8 cellular contexts compared by ENCODE assay signal in genomic region chr2:85326946-85327756, GRCh38. TPM values are rescaled to one million over a fixed set of nuclear protein-coding genes. Genes with fewer than 3 reads are reported as not detected.
A peak's percentile ranks its signal among the peaks of the same experiment; 100 is the strongest.
DNase-seq lines count a peak whose midpoint lies in the region; ATAC-seq, FAIRE-seq and TF ChIP-seq lines count a peak whose summit lies in the region.

No MANE protein-coding gene starts in this region.

- H3K9me3 ChIP-seq in PC-9 (ENCODE audit: insufficient read depth, low read depth) (no peaks in the 10 kb centered on the region), cardiac muscle cell (ENCODE audit: low read depth) (no peaks in the 10 kb centered on the region)

- peak; percentile 25 for ATAC-seq in HG02798 (IDR thresholded peaks at IDR 0.05; ENCODE audit: poor library complexity, unreplicated experiment)

- peak overlapping the region; percentile 99 for H3K27ac Mint-ChIP-seq in activated naive CD4-positive, alpha-beta T cell treated with anti-CD3 and anti-CD28 coated beads for 36 hours

- FAIRE-seq in GM12892 (lab: Jason Lieb, UNC): peak; percentile 21

- peaks cover 8% of the 10 kb centered on the region; the same call in 1 of the 2 replicates for H3F3A ChIP-seq in PC-9 (ENCODE audit: insufficient read depth, low read depth)

- no peak overlapping the region for H3K27ac ChIP-seq in PC-9
- H3K27ac ChIP-seq in cardiac muscle cell: peak overlapping the region; percentile 98

- TF ChIP-seq CTCF in PC-9 (conservative IDR thresholded peaks at IDR 0.05) (no peak), cardiac muscle cell (IDR thresholded peaks at IDR 0.05; ENCODE audit: low read depth, low read length) (no peak)

- peaks cover 59% of the 10 kb centered on the region for H3K79me2 ChIP-seq in PC-9 (ENCODE audit: low read depth)

- H3K4me1 Mint-ChIP-seq in activated naive CD4-positive, alpha-beta T cell treated with anti-CD3 and anti-CD28 coated beads for 36 hours (ENCODE audit: low read depth): peaks cover 34% of the 10 kb centered on the region

- no TSS peak for BruUV-seq in PC-9 (replicated peaks; lab: Mats Ljungman, UMichigan)

- intact Hi-C loops in PC-9 (cut with micrococcal nuclease; ENCODE audit: unreplicated experiment): loop anchor here (5.0 kb wide), 2 partner anchors 85 to 225 kb away; partner anchors contain the start of gene CAPG
- intact Hi-C loops in activated naive CD4-positive, alpha-beta T cell treated with anti-CD3 and anti-CD28 coated beads for 36 hours (cut with micrococcal nuclease): loop anchor here (1.0 to 5.0 kb wide), 3 partner anchors 9 to 560 kb away; partner anchors contain the start of gene ST3GAL5

- no peaks in the 10 kb centered on the region for H3K9me3 Mint-ChIP-seq in activated naive CD4-positive, alpha-beta T cell treated with anti-CD3 and anti-CD28 coated beads for 36 hours

- peaks cover 60% of the 10 kb centered on the region for H3K36me3 Mint-ChIP-seq in activated naive CD4-positive, alpha-beta T cell treated with anti-CD3 and anti-CD28 coated beads for 36 hours (ENCODE audit: low read depth)

- peaks cover 31% of the 10 kb centered on the region for H4K20me1 ChIP-seq in PC-9 (ENCODE audit: insufficient read depth)

- peak overlapping the region; percentile 80 for H2AFZ ChIP-seq in PC-9

- peaks cover 30% of the 10 kb centered on the region for H3K4me1 ChIP-seq in PC-9 (replicated peaks; ENCODE audit: insufficient read depth)
- peaks cover 27% of the 10 kb centered on the region for H3K4me1 ChIP-seq in cardiac muscle cell (ENCODE audit: low read depth)

- CTCF ChIA-PET in PC-9 (lab: Charles Lee): interaction anchor here (0.6 to 0.7 kb wide), 2 partner anchors 243 to 309 kb away, joined by 3 to 4 read pairs; no protein-coding TSS in a partner anchor
- CTCF ChIA-PET in activated naive CD4-positive, alpha-beta T cell treated with anti-CD3 and anti-CD28 coated beads for 36 hours (lab: Charles Lee): interaction anchor here (0.7 to 1.7 kb wide), 5 partner anchors 9 to 224 kb away, joined by 3 to 5 read pairs (median 3); no protein-coding TSS in a partner anchor

- DNase-seq in GM12892 (ENCODE audit: insufficient read length) (peak; percentile 41), PC-9 (peak in 1 of 2 experiments; percentile 24), cardiac muscle cell (ENCODE audit: low read depth in 1 of 2, low spot score in 1 of 2) (peak; percentile 48 to 61), putamen (ENCODE audit: low spot score) (peak; percentile 34), LoVo (ENCODE audit: low spot score) (no peak), NCI-H2029 treated with DMSO at 0.1 percent for 48 hours (lab: John Stamatoyannopoulos, UW) (no peak)
- DNase-seq in activated naive CD4-positive, alpha-beta T cell treated with anti-CD3 and anti-CD28 coated beads for 36 hours: peak; percentile 72

- TF ChIP-seq POLR2A in GM12892 (IDR thresholded peaks at IDR 0.05; ENCODE audit: low read depth, low read length): no peak

- no peaks in the 10 kb centered on the region for H3K27me3 ChIP-seq in PC-9 (ENCODE audit: insufficient read depth, low read depth)
- H3K27me3 ChIP-seq in cardiac muscle cell: no peaks in the 10 kb centered on the region

- peak overlapping the region; percentile 99 for H3K4me3 Mint-ChIP-seq in activated naive CD4-positive, alpha-beta T cell treated with anti-CD3 and anti-CD28 coated beads for 36 hours

- no peaks in the 10 kb centered on the region for H3K9me2 ChIP-seq in PC-9 (ENCODE audit: insufficient read depth)

- H3K4me3 ChIP-seq in PC-9 (peak overlapping the region; percentile 93), cardiac muscle cell (peak overlapping the region; percentile 73)

- POLR2A ChIA-PET in PC-9 (lab: Charles Lee; ENCODE audit: unreplicated experiment): interaction anchor here (0.6 to 0.9 kb wide), 7 partner anchors 11 to 693 kb away, joined by 4 to 43 read pairs (median 11); partner anchors contain the start of genes MAT2A and RETSAT

- H3K27me3 Mint-ChIP-seq in activated naive CD4-positive, alpha-beta T cell treated with anti-CD3 and anti-CD28 coated beads for 36 hours (ENCODE audit: low read depth): no peaks in the 10 kb centered on the region

- peak overlapping the region; percentile 96 for H3K4me2 ChIP-seq in PC-9

- H3K36me3 ChIP-seq in PC-9 (ENCODE audit: low read depth) (peaks cover 35% of the 10 kb centered on the region), cardiac muscle cell (peaks cover 25% of the 10 kb centered on the region)

RNA-seq across cellular contexts. Expression of gene TGOLN2, which starts 0.6 kb away (rescaled TPM):
- polyA plus RNA-seq in GM12892 (2012; ENCODE audit: missing spikeins): 46.3 TPM
- total RNA-seq in PC-9 (2021) (86.1 and 87.2 TPM in 2 replicates), cardiac muscle cell (36.6 and 56.1 TPM in 2 replicates)
- total RNA-seq in activated naive CD4-positive, alpha-beta T cell treated with anti-CD3 and anti-CD28 coated beads for 36 hours: 10 to 100 TPM; 82.5 to 85.4 TPM
- 20.1 and 26.6 TPM in 2 replicates for polyA plus RNA-seq in cardiac muscle cell

RNA-seq across cellular contexts. Expression of gene RETSAT, which starts 27.2 kb away (rescaled TPM):
- 21.8 TPM for polyA plus RNA-seq in GM12892 (2012; ENCODE audit: missing spikeins)
- 52.1 and 57.8 TPM in 2 replicates for total RNA-seq in PC-9 (2021)
- 10 to 100 TPM; 19.7 to 24.5 TPM for total RNA-seq in activated naive CD4-positive, alpha-beta T cell treated with anti-CD3 and anti-CD28 coated beads for 36 hours
- total RNA-seq in cardiac muscle cell: 11.6 and 17.6 TPM in 2 replicates
- polyA plus RNA-seq in cardiac muscle cell: 5.7 and 15.6 TPM in 2 replicates

RNA-seq across cellular contexts. Expression of gene ELMOD3, which starts 27.4 kb away (rescaled TPM):
- polyA plus RNA-seq in GM12892 (2012; ENCODE audit: missing spikeins): 11.5 TPM
- total RNA-seq in PC-9 (2021) (16.4 and 18.1 TPM in 2 replicates), cardiac muscle cell (18.9 and 20.9 TPM in 2 replicates)
- 10 to 100 TPM; 14.8 to 15.4 TPM for total RNA-seq in activated naive CD4-positive, alpha-beta T cell treated with anti-CD3 and anti-CD28 coated beads for 36 hours
- polyA plus RNA-seq in cardiac muscle cell: 23.5 and 30.1 TPM in 2 replicates

Comparison
In these comparisons a context has a peak if more than half of its experiments do, and no peak if none do; other contexts are left out.
1. DNase-seq: peak in GM12892 (single experiment), activated naive CD4-positive, alpha-beta T cell treated with anti-CD3 and anti-CD28 coated beads for 36 hours (single experiment), cardiac muscle cell (2 of 2) and putamen (single experiment); none in LoVo (single experiment) and NCI-H2029 treated with DMSO at 0.1 percent for 48 hours (single experiment).